In the genomic region with DNA sequence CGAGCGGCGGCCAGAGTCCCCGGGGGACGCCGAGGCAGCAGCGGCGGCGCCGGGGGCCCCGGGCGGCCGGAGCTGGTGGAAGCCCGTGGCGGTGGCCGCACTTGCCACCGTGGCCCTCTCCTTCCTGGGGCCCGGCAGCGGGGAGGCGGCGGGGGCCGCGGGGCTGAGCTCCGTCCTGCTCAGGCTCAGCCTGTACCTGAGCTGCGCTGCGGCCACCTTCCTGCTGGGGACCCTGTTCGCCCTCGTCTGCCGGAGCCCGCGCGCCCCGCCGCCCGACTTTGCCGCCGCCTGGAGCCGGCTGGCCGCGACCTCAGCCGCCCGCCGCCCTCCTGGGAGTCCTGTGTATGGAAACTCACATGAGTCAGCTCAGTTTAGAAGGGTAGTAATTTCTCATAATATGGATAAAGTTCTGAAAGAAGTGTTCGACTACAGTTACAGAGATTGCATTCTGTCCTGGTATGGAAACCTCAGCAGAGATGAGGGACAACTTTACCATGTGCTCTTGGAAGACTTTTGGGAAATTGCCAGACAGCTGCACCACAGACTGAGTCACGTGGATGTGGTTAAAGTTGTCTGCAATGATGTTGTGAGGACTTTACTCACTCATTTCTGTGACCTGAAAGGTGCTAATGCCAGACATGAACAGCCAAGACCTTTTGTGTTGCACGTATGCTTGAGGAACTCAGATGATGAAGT, we compare ENCODE assay signal across 1 cellular context.
TF ChIP-seq lines count a peak whose summit lies in the region.

No MANE protein-coding gene starts in this region.

TF ChIP-seq in H1, 55 proteins besides CTCF, POLR2A, EP300 and RAD21 (continued from another document):
- TF ChIP-seq E2F6 (IDR thresholded peaks at IDR 0.05): peak; percentile 82
